ENCODE assay signal across 8 cellular contexts in genomic region chr6:133952815-133953633, GRCh38. TPM values are rescaled to one million over a fixed set of nuclear protein-coding genes. Genes with fewer than 3 reads are reported as not detected.
DNase-seq lines count a peak whose midpoint lies in the region; ATAC-seq and TF ChIP-seq lines count a peak whose summit lies in the region.

TSS of gene TBPL1 (plus strand) at chr6:133953224. CDS start at chr6:133980126, 26,902 bp downstream.

- H3K27ac Mint-ChIP-seq in GM23338: peak within 1 kb of the TSS; percentile 84
- H3K27ac Mint-ChIP-seq in naive thymus-derived CD4-positive, alpha-beta T cell: peak within 1 kb of the TSS; percentile 83 to 99 (median 95)
- H3K27ac Mint-ChIP-seq in stimulated activated memory B cell treated with anti-CD40 and anti-IgM and Interleukin-4, amounts not matched to agents 10 μg/mL and 1 μg/mL and 100 μg/mL, for 72 hours: peak within 1 kb of the TSS; percentile 99

- peaks cover 20% of the 10 kb centered on the region for H4K20me1 ChIP-seq in GM23338 (replicated peaks; ENCODE audit: insufficient read depth)
- no peaks in the 10 kb centered on the region for H4K20me1 ChIP-seq in fibroblast of lung (ENCODE audit: control insufficient read depth, extremely low read depth, insufficient read depth, low read length)

- H3K27me3 ChIP-seq in GM23338 (ENCODE audit: insufficient read depth) (no peaks in the 10 kb centered on the region), fibroblast of lung (ENCODE audit: control insufficient read depth, insufficient read depth, low read length) (no peaks in the 10 kb centered on the region)
- no peaks in the 10 kb centered on the region for H3K27me3 ChIP-seq in naive thymus-derived CD4-positive, alpha-beta T cell (ENCODE audit: control insufficient read depth in 2 of 2, insufficient read depth in 2 of 2, low read length in 2 of 2)

- H3K4me1 Mint-ChIP-seq in GM23338: peaks cover 34% of the 10 kb centered on the region
- H3K4me1 Mint-ChIP-seq in naive thymus-derived CD4-positive, alpha-beta T cell: peaks cover 32 to 53% (median 45%) of the 10 kb centered on the region in 7 donors
- peaks cover 50% of the 10 kb centered on the region for H3K4me1 Mint-ChIP-seq in stimulated activated memory B cell treated with anti-CD40 and anti-IgM and Interleukin-4, amounts not matched to agents 10 μg/mL and 1 μg/mL and 100 μg/mL, for 72 hours

- no peaks in the 10 kb centered on the region for H3K9me3 Mint-ChIP-seq in GM23338
- H3K9me3 Mint-ChIP-seq in naive thymus-derived CD4-positive, alpha-beta T cell: no peaks in the 10 kb centered on the region
- no peaks in the 10 kb centered on the region for H3K9me3 Mint-ChIP-seq in stimulated activated memory B cell treated with anti-CD40 and anti-IgM and Interleukin-4, amounts not matched to agents 10 μg/mL and 1 μg/mL and 100 μg/mL, for 72 hours

- H3K4me3 ChIP-seq in GM23338 (peak within 1 kb of the TSS; percentile 57), fibroblast of lung (replicated peaks in 1 of 4; ENCODE audit: control extremely low read depth in 1 of 4, insufficient read depth in 1 of 4, low read depth in 3 of 4, low read length in 4 of 4) (peak within 1 kb of the TSS; percentile 86 to 94 (median 94))
- peak within 1 kb of the TSS; percentile 85 for H3K4me3 ChIP-seq in naive thymus-derived CD4-positive, alpha-beta T cell (ENCODE audit: low read length)

- H3K79me2 ChIP-seq in GM23338 (replicated peaks; ENCODE audit: insufficient read depth) (peaks cover 46% of the 10 kb centered on the region), fibroblast of lung (ENCODE audit: control insufficient read depth, insufficient read depth, low read length) (peaks cover 46% of the 10 kb centered on the region)

- H3K4me2 ChIP-seq in GM23338: peak within 1 kb of the TSS; percentile 92
- H3K4me2 ChIP-seq in fibroblast of lung (ENCODE audit: extremely low read depth, insufficient read depth, low read length): peak within 1 kb of the TSS; percentile 100

- POLR2A ChIA-PET in naive thymus-derived CD4-positive, alpha-beta T cell (lab: Charles Lee): interaction anchor here (0.5 to 1.6 kb wide), 9 partner anchors 9 to 1440 kb away, joined by 3 to 8 read pairs (median 3); partner anchors contain the start of gene STX7

- H3K36me3 ChIP-seq in GM23338 (ENCODE audit: insufficient read depth) (no peaks in the 10 kb centered on the region), fibroblast of lung (ENCODE audit: control insufficient read depth, insufficient read depth, low read length) (no peaks in the 10 kb centered on the region)
- H3K36me3 ChIP-seq in naive thymus-derived CD4-positive, alpha-beta T cell (ENCODE audit: control insufficient read depth in 2 of 3, insufficient read depth in 3 of 3, low read length in 3 of 3): peaks cover 0 to 7% (median 0%) of the 10 kb centered on the region in 3 experiments

- TF ChIP-seq CTCF in GM23338 (conservative IDR thresholded peaks at IDR 0.05; ENCODE audit: low read depth in 2 of 2): no peak
- no peak for TF ChIP-seq CTCF in fibroblast of lung (conservative IDR thresholded peaks at IDR 0.05 in 1 of 2, IDR thresholded peaks at IDR 0.05 in 1 of 2; ENCODE audit: low read depth in 1 of 2, low read length in 2 of 2)

- peaks cover 9% of the 10 kb centered on the region for H3K27me3 Mint-ChIP-seq in GM23338 (ENCODE audit: insufficient read depth, low read depth, poor library complexity)
- peaks cover 0 to 10% (median 0%) of the 10 kb centered on the region in 5 donors for H3K27me3 Mint-ChIP-seq in naive thymus-derived CD4-positive, alpha-beta T cell
- H3K27me3 Mint-ChIP-seq in stimulated activated memory B cell treated with anti-CD40 and anti-IgM and Interleukin-4, amounts not matched to agents 10 μg/mL and 1 μg/mL and 100 μg/mL, for 72 hours: no peaks in the 10 kb centered on the region

- H2AFZ ChIP-seq in GM23338 (peak within 1 kb of the TSS; percentile 70), fibroblast of lung (ENCODE audit: low read length) (peak within 1 kb of the TSS; percentile 100)

- H3K9me2 ChIP-seq in GM23338 (ENCODE audit: insufficient read depth): no peaks in the 10 kb centered on the region

- no peaks in the 10 kb centered on the region for H3K36me3 Mint-ChIP-seq in GM23338 (ENCODE audit: low read depth)
- no peaks in the 10 kb centered on the region for H3K36me3 Mint-ChIP-seq in naive thymus-derived CD4-positive, alpha-beta T cell
- H3K36me3 Mint-ChIP-seq in stimulated activated memory B cell treated with anti-CD40 and anti-IgM and Interleukin-4, amounts not matched to agents 10 μg/mL and 1 μg/mL and 100 μg/mL, for 72 hours: no peaks in the 10 kb centered on the region

- H3K4me1 ChIP-seq in GM23338 (ENCODE audit: insufficient read depth) (peaks cover 23% of the 10 kb centered on the region), fibroblast of lung (ENCODE audit: control insufficient read depth, extremely low read depth, insufficient read depth, low read length) (peaks cover 9% of the 10 kb centered on the region)
- peaks cover 10 to 25% of the 10 kb centered on the region in 2 donors for H3K4me1 ChIP-seq in naive thymus-derived CD4-positive, alpha-beta T cell (ENCODE audit: control insufficient read depth in 2 of 2, insufficient read depth in 2 of 2, low read length in 2 of 2)

- H3K4me3 Mint-ChIP-seq in GM23338: peak within 1 kb of the TSS; percentile 98
- peak within 1 kb of the TSS; percentile 96 to 100 (median 98) for H3K4me3 Mint-ChIP-seq in naive thymus-derived CD4-positive, alpha-beta T cell
- peak within 1 kb of the TSS; percentile 98 for H3K4me3 Mint-ChIP-seq in stimulated activated memory B cell treated with anti-CD40 and anti-IgM and Interleukin-4, amounts not matched to agents 10 μg/mL and 1 μg/mL and 100 μg/mL, for 72 hours

- H3F3A ChIP-seq in GM23338 (replicated peaks; ENCODE audit: low read depth): no peaks in the 10 kb centered on the region

- H3K9me3 ChIP-seq in fibroblast of lung (ENCODE audit: control insufficient read depth, insufficient read depth, low read depth, low read length): no peaks in the 10 kb centered on the region
- H3K9me3 ChIP-seq in naive thymus-derived CD4-positive, alpha-beta T cell (ENCODE audit: control insufficient read depth in 2 of 3, low read length in 3 of 3): no peaks in the 10 kb centered on the region

- peak; percentile 96 for DNase-seq in EH (ENCODE audit: low read depth)
- peak; percentile 97 for DNase-seq in GM23338 (ENCODE audit: low spot score)
- peak; percentile 96 to 97 for DNase-seq in Kasumi-1 (lab: John Stamatoyannopoulos, UW)
- DNase-seq in RKO (ENCODE audit: low spot score): peak; percentile 94
- DNase-seq in activated T-helper 1 cell treated with anti-CD3 and anti-CD28 coated beads, Interleukin-2, amount 50 U/mL, for 16 hours (ENCODE audit: low read depth in 1 of 2, low spot score in 1 of 2): peak; percentile 82 to 86
- DNase-seq in fibroblast of lung (ENCODE audit: low read depth in 2 of 2): peak; percentile 96 to 97
- DNase-seq in naive thymus-derived CD4-positive, alpha-beta T cell: peak; percentile 60 to 81 (median 78)

- intact Hi-C loops in naive thymus-derived CD4-positive, alpha-beta T cell (cut with micrococcal nuclease): loop anchor here (1.0 to 10.0 kb wide), 16 partner anchors 20 to 1929 kb away; partner anchors contain the start of genes RPS12 (in 2 of the 2), AHI1 (in 1 of the 2), HBS1L (in 1 of the 2) and MYB (in 1 of the 2)

- CTCF ChIA-PET in naive thymus-derived CD4-positive, alpha-beta T cell (lab: Charles Lee): interaction anchor here (0.8 to 2.6 kb wide), 3 partner anchors 20 to 110 kb away, joined by 3 to 9 read pairs (median 8); no protein-coding TSS in a partner anchor

- H3K27ac ChIP-seq in GM23338 (ENCODE audit: low read depth): peak within 1 kb of the TSS; percentile 37; the same call in 1 of the 2 replicates
- peak within 1 kb of the TSS; percentile 95 for H3K27ac ChIP-seq in fibroblast of lung (ENCODE audit: insufficient read depth, low read length)
- peak within 1 kb of the TSS; percentile 81 for H3K27ac ChIP-seq in naive thymus-derived CD4-positive, alpha-beta T cell (ENCODE audit: low read depth, low read length)

- peak; percentile 96 for ATAC-seq in GM23338
- peak; percentile 95 for ATAC-seq in naive thymus-derived CD4-positive, alpha-beta T cell
- peak; percentile 96 for ATAC-seq in stimulated activated memory B cell treated with anti-CD40 and anti-IgM and Interleukin-4, amounts not matched to agents 10 μg/mL and 1 μg/mL and 100 μg/mL, for 72 hours

- peak within 1 kb of the TSS; percentile 92 for H3K9ac ChIP-seq in fibroblast of lung (ENCODE audit: insufficient read depth, low read length)

TF ChIP-seq in GM23338, 12 proteins besides CTCF, POLR2A, EP300 and RAD21 (continues in another document):
- peak; percentile 72 for TF ChIP-seq CREB1 (CRISPR knock-in tag; IDR thresholded peaks at IDR 0.05; ENCODE audit: low read depth)
- TF ChIP-seq REST (IDR thresholded peaks at IDR 0.05; ENCODE audit: unreplicated experiment): no peak

RNA-seq across cellular contexts. Expression of gene TBPL1, which starts in this region (rescaled TPM):
- total RNA-seq in GM23338 (2014; rRNA removed; shearing (Covaris generic)): 72.9 and 94.9 TPM in 2 replicates
- 139 and 144 TPM in 2 replicates for polyA plus RNA-seq in GM23338 (2016; fragmentation: Nextera tagmentation; extraction: Ambion mirVana)
- 15.4 and 18.8 TPM in 2 replicates for total RNA-seq in fibroblast of lung
- polyA plus RNA-seq in fibroblast of lung: 37.6 and 47.8 TPM in 2 replicates
- polyA plus RNA-seq in fibroblast of lung (2012): 32.6 and 38.6 TPM in 2 replicates
- polyA minus RNA-seq in fibroblast of lung (ENCODE audit: low replicate concordance): 0.39 and 2.2 TPM in 2 replicates
- total RNA-seq in naive thymus-derived CD4-positive, alpha-beta T cell: 10 to 100 TPM; 21.0 to 34.7 (median 25.4) TPM
- 10 to 100 TPM; 48.5 to 51.2 TPM for polyA plus RNA-seq in naive thymus-derived CD4-positive, alpha-beta T cell

Comparison
In these comparisons a context has a peak if more than half of its experiments do, and no peak if none do; other contexts are left out.
1. Peak in every context shown above with its lines: DNase-seq, ATAC-seq, H3K4me3 ChIP-seq and H3K27ac ChIP-seq.
2. H3K27ac ChIP-seq: peak in every context shown above with its lines; median percentile 95 in fibroblast of lung; 81 in naive thymus-derived CD4-positive, alpha-beta T cell; 37 in GM23338.